7 cellular contexts compared by ENCODE assay signal in the genomic region with DNA sequence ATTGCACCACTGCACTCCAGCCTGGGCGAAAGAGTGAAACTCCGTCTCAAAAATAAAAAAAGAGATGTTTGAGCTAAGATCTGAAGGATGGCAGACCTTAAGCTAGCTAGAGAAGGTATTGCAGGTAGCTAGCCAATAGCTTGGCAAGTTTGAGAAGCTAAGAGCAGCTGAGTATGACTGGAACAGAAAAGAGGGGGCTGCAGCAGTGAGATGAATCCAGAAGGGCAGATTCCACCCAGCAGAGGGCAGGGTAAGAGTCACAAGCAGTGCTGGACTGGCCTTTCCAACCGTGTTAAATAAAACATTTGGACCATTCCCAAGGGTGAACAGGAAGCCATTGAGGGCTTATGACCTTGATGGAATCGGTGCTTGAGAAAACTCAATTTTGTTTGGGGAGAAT. TPM values are rescaled to one million over a fixed set of nuclear protein-coding genes. Genes with fewer than 3 reads are reported as not detected.
A peak's percentile ranks its signal among the peaks of the same experiment; 100 is the strongest.
DNase-seq lines count a peak whose midpoint lies in the region; ATAC-seq, FAIRE-seq and TF ChIP-seq lines count a peak whose summit lies in the region.
"Had no signal": no experiment of that assay in that cellular context is flagged by ENCODE, and none has a peak within 500 bp of the region (broad histone marks: within the 10 kb centered on the region; RNA-seq: fewer than 3 reads in every experiment).

No MANE protein-coding gene starts in this region.

- H2AFZ ChIP-seq in keratinocyte (ENCODE audit: control insufficient read depth, low read length) = no peak overlapping the region

- CTCF ChIA-PET in RWPE1 (lab: Yijun Ruan, JAX) = interaction anchor here (0.6 to 1.2 kb wide), 5 partner anchors 13 to 321 kb away, joined by 3 to 7 read pairs (median 3); no protein-coding TSS in a partner anchor

- H3K4me1 ChIP-seq in keratinocyte (ENCODE audit: control insufficient read depth, extremely low read depth, insufficient read depth, low read length) = peaks cover 11% of the 10 kb centered on the region

- dilution Hi-C loops in keratinocyte (cut with MboI; ENCODE audit: extremely low pct_ligation_motif_present, low sequenced_read_pairs) = no loop called here

- no peak overlapping the region for H3K4me2 ChIP-seq in keratinocyte (ENCODE audit: control insufficient read depth, extremely low read depth, insufficient read depth, low read depth, low read length)

- no peaks in the 10 kb centered on the region for H3K79me2 ChIP-seq in keratinocyte (ENCODE audit: control insufficient read depth, insufficient read depth, low read length)

- no peaks in the 10 kb centered on the region for H4K20me1 ChIP-seq in keratinocyte (ENCODE audit: control insufficient read depth, extremely low read depth, insufficient read depth, low read length)

- FAIRE-seq in keratinocyte (lab: Jason Lieb, UNC) = no peak

- peaks cover 0 to 2% of the 10 kb centered on the region in 2 experiments for H3K36me3 ChIP-seq in keratinocyte (ENCODE audit: control insufficient read depth in 2 of 2, extremely low read depth in 1 of 2, insufficient read depth in 2 of 2, low read length in 2 of 2)

- H3K27me3 ChIP-seq in keratinocyte (ENCODE audit: control insufficient read depth, extremely low read depth, insufficient read depth, low read length) = no peaks in the 10 kb centered on the region

- peak; percentile 50 for DNase-seq in EL
- DNase-seq in RWPE1 (ENCODE audit: low spot score) = no peak
- DNase-seq in keratinocyte (ENCODE audit: low read depth, low spot score) = no peak
- DNase-seq in NCI-H187 treated with DMSO at 0.1 percent for 48 hours (lab: John Stamatoyannopoulos, UW) = no peak
- DNase-seq in GM19240 (ENCODE audit: insufficient read length, low spot score) = no peak

- no peaks in the 10 kb centered on the region for H3K9me3 ChIP-seq in keratinocyte (ENCODE audit: control insufficient read depth, low read depth, low read length)

- no peak for ATAC-seq in HG03139 (IDR thresholded peaks at IDR 0.05; ENCODE audit: unreplicated experiment)

- POLR2A ChIA-PET in RWPE1 (lab: Yijun Ruan, JAX; ENCODE audit: low non-redundant PET) = no interaction called here

- H3K4me3 ChIP-seq in keratinocyte (ENCODE audit: control insufficient read depth in 2 of 3, extremely low read depth in 1 of 3, insufficient read depth in 2 of 3, low read depth in 1 of 3, low read length in 3 of 3) = no peak overlapping the region

- peaks cover 2% of the 10 kb centered on the region for H3K9me1 ChIP-seq in keratinocyte (ENCODE audit: control insufficient read depth, extremely low read depth, insufficient read depth, low read length)

- TF ChIP-seq CTCF in RWPE1 (conservative IDR thresholded peaks at IDR 0.05; ENCODE audit: low read depth) (peak; percentile 14; the same call in 1 of the 2 replicates), keratinocyte (optimal IDR thresholded peaks at IDR 0.05 in 1 of 3, IDR thresholded peaks at IDR 0.05 in 1 of 3, conservative IDR thresholded peaks at IDR 0.05 in 1 of 3; ENCODE audit: extremely low read depth in 1 of 3, insufficient read depth in 2 of 3, low read length in 3 of 3) (peak; percentile 33 to 60 (median 34))

- H3K27ac ChIP-seq in RWPE1 = no peak overlapping the region
- H3K27ac ChIP-seq in keratinocyte (ENCODE audit: control insufficient read depth, insufficient read depth, low read length) = no peak overlapping the region
- H3K27ac ChIP-seq: HL-60 had no signal

- no peak overlapping the region for H3K9ac ChIP-seq in keratinocyte (ENCODE audit: control insufficient read depth, extremely low read depth, insufficient read depth, low read length)

RNA-seq across cellular contexts. Expression of gene PHAF1, which starts 5.7 kb away (rescaled TPM):
- polyA plus RNA-seq in keratinocyte = 26.7 to 31.5 TPM (median 28.0 TPM) in 3 replicates
- polyA plus RNA-seq in keratinocyte (2011; ENCODE audit: low read depth) = 7.7 TPM
- polyA plus RNA-seq in keratinocyte (2011; cell fraction: cytosol; rRNA removed) = 17.4 and 30.0 TPM in 2 replicates
- polyA plus RNA-seq in keratinocyte (2011; cell fraction: nucleus; rRNA removed) = 39.5 and 42.7 TPM in 2 replicates
- polyA plus RNA-seq in keratinocyte (2012; ENCODE audit: low replicate concordance) = 14.3 and 16.7 TPM in 2 replicates
- 17.8 to 36.4 TPM (median 30.4 TPM) in 3 replicates for polyA minus RNA-seq in keratinocyte
- polyA minus RNA-seq in keratinocyte (2011; cell fraction: cytosol; rRNA and poly(A)+ RNA removed) = 20.1 TPM
- 23.0 and 32.5 TPM in 2 replicates for polyA minus RNA-seq in keratinocyte (2011; cell fraction: nucleus; rRNA and poly(A)+ RNA removed)

RNA-seq across cellular contexts. Expression of gene B3GNT9, which starts 46.7 kb away (rescaled TPM):
- polyA plus RNA-seq in keratinocyte = 2.6 to 5.4 TPM (median 3.9 TPM) in 3 replicates
- polyA plus RNA-seq in keratinocyte (2011; ENCODE audit: low read depth) = 0.91 TPM
- 2.2 and 3.6 TPM in 2 replicates for polyA plus RNA-seq in keratinocyte (2011; cell fraction: cytosol; rRNA removed)
- 4.5 and 7.3 TPM in 2 replicates for polyA plus RNA-seq in keratinocyte (2011; cell fraction: nucleus; rRNA removed)
- polyA plus RNA-seq in keratinocyte (2012; ENCODE audit: low replicate concordance) = 3.0 and 4.1 TPM in 2 replicates
- polyA minus RNA-seq in keratinocyte = 2.3 to 4.8 TPM (median 3.6 TPM) in 3 replicates
- 5.9 TPM for polyA minus RNA-seq in keratinocyte (2011; cell fraction: cytosol; rRNA and poly(A)+ RNA removed)
- polyA minus RNA-seq in keratinocyte (2011; cell fraction: nucleus; rRNA and poly(A)+ RNA removed) = 3.9 and 6.3 TPM in 2 replicates

RNA-seq across cellular contexts. Expression of gene TRADD, which starts 55.6 kb away (rescaled TPM):
- 12.5 to 25.0 TPM (median 12.5 TPM) in 3 replicates for polyA plus RNA-seq in keratinocyte
- 6.9 TPM for polyA plus RNA-seq in keratinocyte (2011; ENCODE audit: low read depth)
- polyA plus RNA-seq in keratinocyte (2011; cell fraction: cytosol; rRNA removed) = 7.4 and 16.8 TPM in 2 replicates
- polyA plus RNA-seq in keratinocyte (2011; cell fraction: nucleus; rRNA removed) = 21.3 and 27.2 TPM in 2 replicates
- polyA plus RNA-seq in keratinocyte (2012; ENCODE audit: low replicate concordance) = 15.4 and 19.7 TPM in 2 replicates
- polyA minus RNA-seq in keratinocyte = 3.5 to 8.6 TPM (median 7.0 TPM) in 3 replicates
- polyA minus RNA-seq in keratinocyte (2011; cell fraction: cytosol; rRNA and poly(A)+ RNA removed) = 20.7 TPM
- polyA minus RNA-seq in keratinocyte (2011; cell fraction: nucleus; rRNA and poly(A)+ RNA removed) = 10.0 and 11.5 TPM in 2 replicates

RNA-seq across cellular contexts. Expression of gene FBXL8, which starts 55.7 kb away (rescaled TPM):
- 3.0 to 6.0 TPM (median 4.0 TPM) in 3 replicates for polyA plus RNA-seq in keratinocyte
- polyA plus RNA-seq in keratinocyte (2011; ENCODE audit: low read depth) = 1.4 TPM
- polyA plus RNA-seq in keratinocyte (2011; cell fraction: cytosol; rRNA removed) = 1.1 and 3.0 TPM in 2 replicates
- polyA plus RNA-seq in keratinocyte (2011; cell fraction: nucleus; rRNA removed) = 25.3 and 44.1 TPM in 2 replicates
- 4.0 and 4.9 TPM in 2 replicates for polyA plus RNA-seq in keratinocyte (2012; ENCODE audit: low replicate concordance)
- polyA minus RNA-seq in keratinocyte = 1.3 to 2.0 TPM (median 1.3 TPM) in 3 replicates
- polyA minus RNA-seq in keratinocyte (2011; cell fraction: cytosol; rRNA and poly(A)+ RNA removed) = 4.6 TPM
- polyA minus RNA-seq in keratinocyte (2011; cell fraction: nucleus; rRNA and poly(A)+ RNA removed) = 8.6 and 11.6 TPM in 2 replicates
